In genomic region chr9:136854842-136855460, GRCh38 we compare ENCODE assay signal across 19 cellular contexts. TPM values are rescaled to one million over a fixed set of nuclear protein-coding genes. Genes with fewer than 3 reads are reported as not detected.
DNase-seq lines count a peak whose midpoint lies in the region; ATAC-seq, FAIRE-seq and TF ChIP-seq lines count a peak whose summit lies in the region.
"Had no signal": no experiment of that assay in that cellular context is flagged by ENCODE, and none has a peak within 500 bp of the region (broad histone marks: within the 10 kb centered on the region; RNA-seq: fewer than 3 reads in every experiment).

No MANE protein-coding gene starts in this region.

- H3K9me3 Mint-ChIP-seq in activated T-cell treated with anti-CD3 and anti-CD28 coated beads, Interleukin-2, amount 50 U/mL, for 4 hours = no peaks in the 10 kb centered on the region
- H3K9me3 Mint-ChIP-seq in CD14-positive monocyte (no peaks in the 10 kb centered on the region), glutamatergic neuron (ENCODE audit: unreplicated experiment) (peaks cover 1% of the 10 kb centered on the region)
- H3K9me3 Mint-ChIP-seq: CD4-positive, alpha-beta memory T cell; GM23338 had no signal

- no peak for TF ChIP-seq CTCF in CD14-positive monocyte (IDR thresholded peaks at IDR 0.05)
- TF ChIP-seq CTCF in glutamatergic neuron (IDR thresholded peaks at IDR 0.05; ENCODE audit: partially characterized antibody, unreplicated experiment) = no peak
- TF ChIP-seq CTCF in osteoblast (IDR thresholded peaks at IDR 0.05; ENCODE audit: extremely low read depth, low read depth, low read length) = no peak
- no peak for TF ChIP-seq CTCF in stomach (IDR thresholded peaks at IDR 0.05)

- 77 to 79% (median 78%) methylated on average over 6 to 23 of the region's 23 CpGs for WGBS in stomach, 5 donors

- no peaks in the 10 kb centered on the region for H3K27me3 Mint-ChIP-seq in activated T-cell treated with anti-CD3 and anti-CD28 coated beads, Interleukin-2, amount 50 U/mL, for 4 hours (ENCODE audit: low read depth)
- H3K27me3 Mint-ChIP-seq in CD14-positive monocyte (ENCODE audit: low read depth in 3 of 3) = no peaks in the 10 kb centered on the region
- H3K27me3 Mint-ChIP-seq in glutamatergic neuron (ENCODE audit: unreplicated experiment) = peaks cover 2% of the 10 kb centered on the region
- H3K27me3 Mint-ChIP-seq: CD4-positive, alpha-beta memory T cell had no signal

- no peak overlapping the region for H3K27ac ChIP-seq in osteoblast (ENCODE audit: low read depth, low read length)
- no peak overlapping the region for H3K27ac ChIP-seq in stomach
- H3K27ac ChIP-seq: HL-60, PC-9 had no signal

- DNase-seq in activated T-cell treated with anti-CD3 and anti-CD28 coated beads, Interleukin-2, amount 50 U/mL, for 1 hour = peak; percentile 12
- DNase-seq in activated T-cell treated with anti-CD3 and anti-CD28 coated beads, Interleukin-2, amount 50 U/mL, for 4 hours = no peak
- peak; percentile 38 for DNase-seq in CD14-positive monocyte (ENCODE audit: low spot score)
- peak; percentile 18 for DNase-seq in glutamatergic neuron
- DNase-seq in osteoblast (ENCODE audit: insufficient read length, low spot score, missing footprints) = peak; percentile 67
- DNase-seq in stomach = no peak
- DNase-seq in frontal cortex (ENCODE audit: low spot score in 2 of 2) = no peak
- DNase-seq: DMS79, KG1, NCI-H1048, NCI-H2107, NCI-H446 had no signal

- no peak overlapping the region for H3K4me2 ChIP-seq in osteoblast (ENCODE audit: insufficient read depth, low read length)
- H3K4me2 ChIP-seq: GM23338, PC-9 had no signal

- no peak overlapping the region for H3K27ac Mint-ChIP-seq in CD14-positive monocyte
- H3K27ac Mint-ChIP-seq in glutamatergic neuron (ENCODE audit: unreplicated experiment) = no peak overlapping the region
- H3K27ac Mint-ChIP-seq: CD4-positive, alpha-beta memory T cell; GM23338 had no signal

- intact Hi-C loops in CD14-positive monocyte (cut with micrococcal nuclease) (no loop called here), stomach (cut with DNase I; ENCODE audit: low total_unique reads) (loop anchor here (10.0 kb wide), 1 partner anchor 90 kb away; the partner anchor contains the start of genes C8G and FBXW5)

- no peak overlapping the region for H3K4me3 Mint-ChIP-seq in activated T-cell treated with anti-CD3 and anti-CD28 coated beads, Interleukin-2, amount 50 U/mL, for 4 hours
- H3K4me3 Mint-ChIP-seq in CD14-positive monocyte (no peak overlapping the region), glutamatergic neuron (ENCODE audit: unreplicated experiment) (no peak overlapping the region)
- H3K4me3 Mint-ChIP-seq: GM23338 had no signal

- peaks cover 15% of the 10 kb centered on the region for H3K36me3 ChIP-seq in osteoblast (ENCODE audit: insufficient read depth, low read length)
- H3K36me3 ChIP-seq in stomach = peaks cover 8 to 14% (median 11%) of the 10 kb centered on the region in 4 donors

- no peak for FAIRE-seq in frontal cortex (lab: Jason Lieb, UNC)
- FAIRE-seq: A549, GM12892 had no signal

- ATAC-seq in activated T-cell treated with anti-CD3 and anti-CD28 coated beads, Interleukin-2, amount 50 U/mL, for 4 hours = no peak
- no peak for ATAC-seq in GM21825 (IDR thresholded peaks at IDR 0.05; ENCODE audit: unreplicated experiment)
- ATAC-seq: A549, GM23338 had no signal

- peaks cover 2% of the 10 kb centered on the region for H3K4me1 Mint-ChIP-seq in activated T-cell treated with anti-CD3 and anti-CD28 coated beads, Interleukin-2, amount 50 U/mL, for 4 hours (ENCODE audit: low read depth)
- H3K4me1 Mint-ChIP-seq in CD14-positive monocyte (peaks cover 3% of the 10 kb centered on the region), glutamatergic neuron (ENCODE audit: low read depth, unreplicated experiment) (peaks cover 2% of the 10 kb centered on the region)
- H3K4me1 Mint-ChIP-seq: GM23338 had no signal

- no peak for TF ChIP-seq EP300 in stomach (IDR thresholded peaks at IDR 0.05)

- no peak overlapping the region for H3K4me3 ChIP-seq in osteoblast (ENCODE audit: insufficient read depth, low read length)
- no peak overlapping the region for H3K4me3 ChIP-seq in stomach
- H3K4me3 ChIP-seq: A549, GM23338, PC-9 had no signal

- no peaks in the 10 kb centered on the region for H3K27me3 ChIP-seq in osteoblast (ENCODE audit: insufficient read depth, low read length)
- H3K27me3 ChIP-seq in stomach = no peaks in the 10 kb centered on the region

- H3K9me3 ChIP-seq in osteoblast (ENCODE audit: low read depth, low read length) = no peaks in the 10 kb centered on the region
- H3K9me3 ChIP-seq in stomach = no peaks in the 10 kb centered on the region
- H3K9me3 ChIP-seq: A549 had no signal

- no peaks in the 10 kb centered on the region for H3K36me3 Mint-ChIP-seq in activated T-cell treated with anti-CD3 and anti-CD28 coated beads, Interleukin-2, amount 50 U/mL, for 4 hours (ENCODE audit: insufficient read depth)
- H3K36me3 Mint-ChIP-seq in CD14-positive monocyte (peaks cover 0 to 9% of the 10 kb centered on the region in 2 donors), glutamatergic neuron (ENCODE audit: unreplicated experiment) (no peaks in the 10 kb centered on the region)
- H3K36me3 Mint-ChIP-seq: CD4-positive, alpha-beta memory T cell had no signal

- H2AFZ ChIP-seq in osteoblast (ENCODE audit: low read length) = no peak overlapping the region
- H2AFZ ChIP-seq: GM23338, PC-9 had no signal

- peaks cover 18% of the 10 kb centered on the region for H4K20me1 ChIP-seq in osteoblast (ENCODE audit: insufficient read depth, low read length)

- H3K4me1 ChIP-seq in osteoblast (ENCODE audit: insufficient read depth, low read length) (peaks cover 16% of the 10 kb centered on the region), stomach (peaks cover 37 to 84% (median 76%) of the 10 kb centered on the region in 4 donors)

- H3K79me2 ChIP-seq in osteoblast (ENCODE audit: insufficient read depth, low read length) = peaks cover 3% of the 10 kb centered on the region

- TF ChIP-seq POLR2A in stomach (IDR thresholded peaks at IDR 0.05) = no peak

RNA-seq across cellular contexts. Expression of gene MAMDC4, which starts 2.8 kb away (rescaled TPM):
- 10 to 100 TPM; 10.7 to 13.9 (median 11.0) TPM for total RNA-seq in activated T-cell treated with anti-CD3 and anti-CD28 coated beads, Interleukin-2, amount 50 U/mL, for 4 hours
- polyA plus RNA-seq in CD14-positive monocyte = under 1 TPM in 1 of 2 donors, not detected in 1; 0.07 TPM
- 17.6 TPM for total RNA-seq in glutamatergic neuron (ENCODE audit: unreplicated experiment)
- total RNA-seq in osteoblast = 0.88 and 1.4 TPM in 2 replicates
- total RNA-seq in stomach = 100 to 1,000 TPM in 1 of 5 donors, 1 to 10 TPM in 4; 1.8 to 317 (median 5.8) TPM
- 10 to 100 TPM in 1 of 3 donors, 1 to 10 TPM in 2; 1.1 to 11.2 (median 3.1) TPM for polyA plus RNA-seq in stomach
- 4.1 TPM for total RNA-seq in frontal cortex
- polyA plus RNA-seq: CD4-positive, alpha-beta memory T cell had no signal

RNA-seq across cellular contexts. Expression of gene PHPT1, which starts 5.7 kb away (rescaled TPM):
- 100 to 1,000 TPM; 112 to 120 (median 119) TPM for total RNA-seq in activated T-cell treated with anti-CD3 and anti-CD28 coated beads, Interleukin-2, amount 50 U/mL, for 4 hours
- polyA plus RNA-seq in CD14-positive monocyte (100 to 1,000 TPM in 1 of 2 donors, 10 to 100 TPM in 1; 94.3 to 163 TPM), stomach (100 to 1,000 TPM; 151 to 168 (median 156) TPM)
- total RNA-seq in glutamatergic neuron (ENCODE audit: unreplicated experiment) (101 TPM), osteoblast (54.2 and 59.0 TPM in 2 replicates), stomach (10 to 100 TPM; 31.5 to 45.5 (median 38.8) TPM), frontal cortex (143 TPM)

RNA-seq across cellular contexts. Expression of gene EDF1, which starts 11.2 kb away (rescaled TPM):
- total RNA-seq in activated T-cell treated with anti-CD3 and anti-CD28 coated beads, Interleukin-2, amount 50 U/mL, for 4 hours = 100 to 1,000 TPM; 330 to 366 (median 351) TPM
- polyA plus RNA-seq in CD14-positive monocyte (100 to 1,000 TPM; 245 to 264 TPM), stomach (100 to 1,000 TPM; 572 to 798 (median 789) TPM)
- total RNA-seq in glutamatergic neuron (ENCODE audit: unreplicated experiment) (343 TPM), osteoblast (126 and 173 TPM in 2 replicates), stomach (100 to 1,000 TPM; 132 to 229 (median 208) TPM), frontal cortex (140 TPM)

RNA-seq across cellular contexts. Expression of gene AJM1, which starts 12.7 kb away (rescaled TPM):
- 1 to 10 TPM; 1.5 to 2.2 (median 1.7) TPM for total RNA-seq in activated T-cell treated with anti-CD3 and anti-CD28 coated beads, Interleukin-2, amount 50 U/mL, for 4 hours
- polyA plus RNA-seq in CD14-positive monocyte (under 1 TPM; 0.10 to 0.18 TPM), stomach (1 to 10 TPM in 2 of 3 donors, under 1 TPM in 1; 0.46 to 3.3 (median 1.5) TPM)
- total RNA-seq in glutamatergic neuron (ENCODE audit: unreplicated experiment) (15.3 TPM), osteoblast (0.88 and 1.1 TPM in 2 replicates), stomach (10 to 100 TPM in 2 of 5 donors, 1 to 10 TPM in 3; 1.4 to 37.4 (median 9.3) TPM), frontal cortex (0.82 TPM)

RNA-seq across cellular contexts. Expression of gene TRAF2, which starts 31.4 kb away (rescaled TPM):
- total RNA-seq in activated T-cell treated with anti-CD3 and anti-CD28 coated beads, Interleukin-2, amount 50 U/mL, for 4 hours = 10 to 100 TPM; 64.3 to 73.4 (median 68.8) TPM
- polyA plus RNA-seq in CD14-positive monocyte (1 to 10 TPM; 1.6 to 2.0 TPM), stomach (10 to 100 TPM; 10.0 to 12.1 (median 11.3) TPM)
- total RNA-seq in glutamatergic neuron (ENCODE audit: unreplicated experiment) (27.3 TPM), osteoblast (6.2 and 6.8 TPM in 2 replicates), stomach (100 to 1,000 TPM in 1 of 5 donors, 10 to 100 TPM in 2, 1 to 10 TPM in 2; 5.5 to 248 (median 12.8) TPM), frontal cortex (7.3 TPM)

Comparison
In these comparisons a context has a peak if more than half of its experiments do, and no peak if none do; other contexts are left out.
1. DNase-seq: peak in activated T-cell treated with anti-CD3 and anti-CD28 coated beads, Interleukin-2, amount 50 U/mL, for 1 hour (single experiment), CD14-positive monocyte (single experiment), glutamatergic neuron (single experiment) and osteoblast (single experiment); none in activated T-cell treated with anti-CD3 and anti-CD28 coated beads, Interleukin-2, amount 50 U/mL, for 4 hours (single experiment), stomach (single experiment) and frontal cortex (0 of 2).